18 cellular contexts compared by ENCODE assay signal in genomic region chr6:102488729-102489128, GRCh38.
DNase-seq lines count a peak whose midpoint lies in the region; ATAC-seq and TF ChIP-seq lines count a peak whose summit lies in the region.
"Had no signal": no experiment of that assay in that cellular context is flagged by ENCODE, and none has a peak within 500 bp of the region (broad histone marks: within the 10 kb centered on the region; RNA-seq: fewer than 3 reads in every experiment).

No MANE protein-coding gene starts in this region.

- no peaks in the 10 kb centered on the region for H3K9me3 ChIP-seq in MG63
- H3K9me3 ChIP-seq: BLaER1, lower lobe of right lung, prostate gland, suprapubic skin, uterus had no signal

- no peak for TF ChIP-seq CTCF in fibroblast of the aortic adventitia (IDR thresholded peaks at IDR 0.05; ENCODE audit: insufficient read depth, low read length)

- no peaks in the 10 kb centered on the region for H3K27me3 ChIP-seq in MG63
- H3K27me3 ChIP-seq: BLaER1, cardiac muscle cell, suprapubic skin, uterus had no signal

- H3K36me3 ChIP-seq in MG63, result no peaks in the 10 kb centered on the region
- H3K36me3 ChIP-seq: BLaER1, cardiac muscle cell, lower lobe of right lung, prostate gland, suprapubic skin, uterus had no signal

- DNase-seq in ELR (ENCODE audit: low read depth), result peak; percentile 84
- DNase-seq in MG63, result peak; percentile 52
- peak; percentile 80 for DNase-seq in amniotic epithelial cell (ENCODE audit: low read depth)
- peak; percentile 0 for DNase-seq in fibroblast of the aortic adventitia (ENCODE audit: low read depth)
- DNase-seq in activated CD8-positive, alpha-beta memory T cell treated with anti-CD3 and anti-CD28 coated beads, Interleukin-2, amount 50 U/mL, for 4 hours, result no peak
- no peak for DNase-seq in activated CD4-positive, alpha-beta T cell treated with anti-CD3 and anti-CD28 coated beads, Interleukin-2, amount 50 U/mL, for 1 hour
- DNase-seq in stimulated activated CD8-positive, alpha-beta memory T cell treated with anti-CD3 and anti-CD28 coated beads, Interleukin-4, amount 100 ng/mL, for 48 hours, result no peak
- DNase-seq: kidney, lower lobe of right lung, NCI-H1436 treated with DMSO at 0.1 percent for 48 hours, NCI-H526, uterus had no signal

- no peak overlapping the region for H3K4me3 ChIP-seq in MG63
- no peak overlapping the region for H3K4me3 ChIP-seq in fibroblast of the aortic adventitia (ENCODE audit: low read depth, low read length)
- H3K4me3 ChIP-seq: BLaER1, cardiac muscle cell, lower lobe of right lung, prostate gland, suprapubic skin, uterus had no signal

- no peak for ATAC-seq in GM18873 (IDR thresholded peaks at IDR 0.05; ENCODE audit: low FRiP score, unreplicated experiment)
- ATAC-seq: activated T-helper 17 cell treated with anti-CD3 and anti-CD28 coated beads, Interleukin-2, amount 50 U/mL, for 72 hours; lower lobe of right lung had no signal

Comparison
In these comparisons a context has a peak if more than half of its experiments do, and no peak if none do; other contexts are left out.
1. DNase-seq: peak in ELR (single experiment), MG63 (single experiment), amniotic epithelial cell (single experiment) and fibroblast of the aortic adventitia (single experiment); none in activated CD8-positive, alpha-beta memory T cell treated with anti-CD3 and anti-CD28 coated beads, Interleukin-2, amount 50 U/mL, for 4 hours (single experiment), activated CD4-positive, alpha-beta T cell treated with anti-CD3 and anti-CD28 coated beads, Interleukin-2, amount 50 U/mL, for 1 hour (single experiment) and stimulated activated CD8-positive, alpha-beta memory T cell treated with anti-CD3 and anti-CD28 coated beads, Interleukin-4, amount 100 ng/mL, for 48 hours (single experiment).